In genomic region chr1:169105087-169105433, GRCh38 we compare ENCODE assay signal across 9 cellular contexts. TPM values are rescaled to one million over a fixed set of nuclear protein-coding genes. Genes with fewer than 3 reads are reported as not detected.
DNase-seq lines count a peak whose midpoint lies in the region; ATAC-seq lines count a peak whose summit lies in the region.
"Had no signal": no experiment of that assay in that cellular context is flagged by ENCODE, and none has a peak within 500 bp of the region (broad histone marks: within the 10 kb centered on the region; RNA-seq: fewer than 3 reads in every experiment).

No MANE protein-coding gene starts in this region.

- H3K9me3 ChIP-seq in T-helper 17 cell (ENCODE audit: control insufficient read depth, low read length, poor library complexity, severe bottlenecking), result no peaks in the 10 kb centered on the region
- no peaks in the 10 kb centered on the region for H3K9me3 ChIP-seq in iPS-15b (ENCODE audit: control insufficient read depth, insufficient read depth, low read length)
- H3K9me3 ChIP-seq in skeletal muscle satellite cell (replicated peaks; ENCODE audit: low read length), result no peaks in the 10 kb centered on the region

- ATAC-seq in T-helper 17 cell, result no peak
- no peak for ATAC-seq in HG03460 (IDR thresholded peaks at IDR 0.05; ENCODE audit: unreplicated experiment)

- H3K36me3 ChIP-seq in iPS-15b (ENCODE audit: control insufficient read depth, insufficient read depth, low read length) (no peaks in the 10 kb centered on the region), skeletal muscle satellite cell (ENCODE audit: insufficient read depth, low read length) (no peaks in the 10 kb centered on the region)

- peak; percentile 56 for DNase-seq in NCI-H2227 (lab: John Stamatoyannopoulos, UW; ENCODE audit: unreplicated experiment)
- DNase-seq in NCI-H2227 treated with DMSO at 0.1 percent for 48 hours (lab: John Stamatoyannopoulos, UW), result no peak
- DNase-seq in T-helper 17 cell, result no peak
- DNase-seq in AML-193 (lab: John Stamatoyannopoulos, UW), result no peak
- no peak for DNase-seq in occipital lobe (lab: John Stamatoyannopoulos, UW)
- DNase-seq: activated effector memory CD4-positive, alpha-beta T cell treated with Interleukin-2 at 50 U/mL for 16 hours had no signal

- H3K27me3 ChIP-seq in iPS-15b (ENCODE audit: control insufficient read depth, insufficient read depth, low read length), result peaks cover 28% of the 10 kb centered on the region
- H3K27me3 ChIP-seq in skeletal muscle satellite cell (ENCODE audit: control insufficient read depth, insufficient read depth, low read length), result peaks cover 16% of the 10 kb centered on the region

- H3K27ac Mint-ChIP-seq in T-helper 17 cell, result no peak overlapping the region

- H3K4me1 Mint-ChIP-seq in T-helper 17 cell, result peaks cover 26% of the 10 kb centered on the region

- peaks cover 32% of the 10 kb centered on the region for H3K4me1 ChIP-seq in iPS-15b (ENCODE audit: control insufficient read depth, insufficient read depth, low read length)
- peaks cover 42% of the 10 kb centered on the region for H3K4me1 ChIP-seq in skeletal muscle satellite cell (ENCODE audit: control insufficient read depth, insufficient read depth, low read length)

- H3K9ac ChIP-seq in iPS-15b (ENCODE audit: low read depth, low read length) (no peak overlapping the region), skeletal muscle satellite cell (ENCODE audit: low read depth, low read length) (no peak overlapping the region)

- peaks cover 16% of the 10 kb centered on the region for H3K27me3 Mint-ChIP-seq in T-helper 17 cell

- peak overlapping the region; percentile 95 for H3K4me3 Mint-ChIP-seq in T-helper 17 cell

- peak overlapping the region; percentile 95 for H3K4me2 ChIP-seq in skeletal muscle satellite cell (ENCODE audit: low read length)

- peak overlapping the region; percentile 59 for H3K4me3 ChIP-seq in iPS-15b (ENCODE audit: low read depth, low read length)
- peak overlapping the region; percentile 86 for H3K4me3 ChIP-seq in skeletal muscle satellite cell (ENCODE audit: low read length)

- H3K36me3 Mint-ChIP-seq in T-helper 17 cell (ENCODE audit: low read depth), result peaks cover 2% of the 10 kb centered on the region

RNA-seq across cellular contexts. Expression of gene ATP1B1, which starts 1.4 kb away (rescaled TPM):
- total RNA-seq in T-helper 17 cell (1 to 10 TPM; 3.5 to 7.1 TPM), occipital lobe (233 TPM)
- 4.3 and 5.0 TPM in 2 replicates for total RNA-seq in skeletal muscle satellite cell (2012; rRNA removed)

Comparison
In these comparisons a context has a peak if more than half of its experiments do, and no peak if none do; other contexts are left out.
1. RNA of gene ATP1B1, which starts 1.4 kb away (total RNA-seq): 233 TPM in occipital lobe (single experiment); 3.5 to 7.1 TPM in T-helper 17 cell; every median in the first group is over 10 times any median in the second.